In the genomic region with DNA sequence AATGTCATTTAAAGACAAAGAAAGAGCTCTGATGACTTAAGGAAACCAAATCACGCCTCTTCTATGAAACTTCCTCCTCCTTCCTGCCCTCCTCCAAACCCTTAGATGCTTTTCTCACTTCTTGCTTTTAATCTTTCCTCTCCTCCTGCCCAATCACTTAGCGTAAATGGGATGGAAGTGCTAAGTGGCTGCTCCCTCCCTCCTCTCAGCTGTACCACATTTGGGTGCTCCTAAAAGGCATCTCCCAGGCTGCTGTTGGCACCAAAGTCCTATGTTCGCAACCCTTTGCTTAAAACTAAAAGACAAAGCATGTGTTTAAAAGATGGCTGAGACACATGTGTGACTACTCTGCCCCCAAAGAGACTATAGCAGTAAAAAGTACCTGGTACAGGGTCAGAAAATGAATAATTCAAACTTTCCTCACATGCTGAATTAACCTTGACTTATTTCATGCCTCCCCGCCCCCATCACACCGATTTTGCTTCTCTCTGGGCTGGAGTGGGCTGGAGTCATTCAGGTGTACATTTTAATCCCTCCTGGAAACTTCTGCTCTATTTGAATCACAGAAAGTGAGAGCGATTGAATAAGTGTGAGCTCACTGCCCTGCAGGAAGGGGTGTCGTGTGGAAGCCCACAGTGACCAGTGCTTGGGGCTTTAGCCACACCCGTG, we compare ENCODE assay signal across 14 cellular contexts. TPM values are rescaled to one million over a fixed set of nuclear protein-coding genes. Genes with fewer than 3 reads are reported as not detected.
DNase-seq lines count a peak whose midpoint lies in the region; FAIRE-seq and TF ChIP-seq lines count a peak whose summit lies in the region.
"Had no signal": no experiment of that assay in that cellular context is flagged by ENCODE, and none has a peak within 500 bp of the region (broad histone marks: within the 10 kb centered on the region; RNA-seq: fewer than 3 reads in every experiment).

No MANE protein-coding gene starts in this region.

- BruUV-seq in OCI-LY7 (replicated peaks; lab: Mats Ljungman, UMichigan) = no TSS peak

- H3K9me3 ChIP-seq in osteoblast (ENCODE audit: low read depth, low read length) (no peaks in the 10 kb centered on the region), OCI-LY7 (ENCODE audit: low read length) (no peaks in the 10 kb centered on the region)
- H3K9me3 ChIP-seq: BE2C had no signal

- no peaks in the 10 kb centered on the region for H4K20me1 ChIP-seq in KMS-11 (ENCODE audit: insufficient read depth)
- H4K20me1 ChIP-seq in osteoblast (ENCODE audit: insufficient read depth, low read length) = no peaks in the 10 kb centered on the region
- no peaks in the 10 kb centered on the region for H4K20me1 ChIP-seq in OCI-LY7 (ENCODE audit: insufficient read depth, low read length)

- H3K27me3 ChIP-seq in KMS-11 (ENCODE audit: insufficient read depth, low read depth) (no peaks in the 10 kb centered on the region), osteoblast (ENCODE audit: insufficient read depth, low read length) (no peaks in the 10 kb centered on the region)
- H3K27me3 ChIP-seq: BE2C, cardiac muscle cell had no signal

- H3K4me3 ChIP-seq in KMS-11 (IDR thresholded peaks at IDR 0.05; ENCODE audit: insufficient read depth, low read depth, low read length) (no peak overlapping the region), osteoblast (ENCODE audit: insufficient read depth, low read length) (no peak overlapping the region), OCI-LY7 (ENCODE audit: low read depth, low read length, poor library complexity, severe bottlenecking) (no peak overlapping the region)
- H3K4me3 ChIP-seq: cardiac muscle cell, lung had no signal

- H3K36me3 ChIP-seq in KMS-11 (ENCODE audit: insufficient read depth) (no peaks in the 10 kb centered on the region), osteoblast (ENCODE audit: insufficient read depth, low read length) (no peaks in the 10 kb centered on the region), OCI-LY7 (ENCODE audit: insufficient read depth, low read length) (no peaks in the 10 kb centered on the region)
- H3K36me3 ChIP-seq: BE2C, cardiac muscle cell had no signal

- POLR2A ChIA-PET in OCI-LY7 (lab: Charles Lee) = no interaction called here

- no peak for TF ChIP-seq CTCF in KMS-11 (conservative IDR thresholded peaks at IDR 0.05; ENCODE audit: low read depth, low read length)
- TF ChIP-seq CTCF in endothelial cell (IDR thresholded peaks at IDR 0.05; ENCODE audit: unreplicated experiment) = no peak
- no peak for TF ChIP-seq CTCF in osteoblast (IDR thresholded peaks at IDR 0.05; ENCODE audit: extremely low read depth, low read depth, low read length)
- no peak for TF ChIP-seq CTCF in OCI-LY7 (conservative IDR thresholded peaks at IDR 0.05; ENCODE audit: low read length)

- CTCF ChIA-PET in OCI-LY7 (lab: Charles Lee; ENCODE audit: unreplicated experiment) = no interaction called here

- TF ChIP-seq POLR2A in GM12892 (IDR thresholded peaks at IDR 0.05; ENCODE audit: low read depth, low read length) = no peak

- H3K36me3 Mint-ChIP-seq in endothelial cell (ENCODE audit: low read depth, unreplicated experiment) = peaks cover 3% of the 10 kb centered on the region

- H3K9me3 Mint-ChIP-seq in endothelial cell (ENCODE audit: unreplicated experiment) = no peaks in the 10 kb centered on the region

- H3K4me2 ChIP-seq in KMS-11 (peak overlapping the region; percentile 26; the same call in 1 of the 2 replicates), osteoblast (ENCODE audit: insufficient read depth, low read length) (no peak overlapping the region), OCI-LY7 (ENCODE audit: low read length) (no peak overlapping the region)

- H3K4me1 Mint-ChIP-seq in endothelial cell (ENCODE audit: unreplicated experiment) = peaks cover 88% of the 10 kb centered on the region

- H3K9me2 ChIP-seq in OCI-LY7 (ENCODE audit: insufficient read depth, low read length) = no peaks in the 10 kb centered on the region

- peak overlapping the region; percentile 99 for H3K27ac Mint-ChIP-seq in endothelial cell (ENCODE audit: unreplicated experiment)

- FAIRE-seq in GM12892 (lab: Jason Lieb, UNC) = peak; percentile 56

- peaks cover 3% of the 10 kb centered on the region for H3K27me3 Mint-ChIP-seq in endothelial cell (ENCODE audit: unreplicated experiment)

- H3K9ac ChIP-seq in KMS-11 = no peak overlapping the region

- H3K4me3 Mint-ChIP-seq in endothelial cell (ENCODE audit: unreplicated experiment) = no peak overlapping the region

- DNase-seq in GM12892 (ENCODE audit: insufficient read length) = no peak
- DNase-seq in endothelial cell (ENCODE audit: low spot score) = no peak
- peak; percentile 76 for DNase-seq in stimulated activated CD4-positive, alpha-beta T cell treated with anti-CD3 and anti-CD28 coated beads, Interleukin-1b, Interleukin-23, amount 100 ng/mL, for 48 hours
- no peak for DNase-seq in osteoblast (ENCODE audit: insufficient read length, low spot score, missing footprints)
- DNase-seq in NCI-H2107 (lab: John Stamatoyannopoulos, UW) = no peak
- no peak for DNase-seq in OCI-LY7 (ENCODE audit: low spot score)
- no peak for DNase-seq in dedifferentiated amniotic fluid mesenchymal stem cell (ENCODE audit: extremely low spot score)
- DNase-seq: activated gamma-delta T cell treated with Interleukin-2 at 50 U/mL for 16 hours; BE2C; effector memory CD4-positive, alpha-beta T cell; trophoblast cell had no signal

- H3K4me1 ChIP-seq in KMS-11 (ENCODE audit: low read depth, poor library complexity, severe bottlenecking) (peaks cover 26% of the 10 kb centered on the region), osteoblast (ENCODE audit: insufficient read depth, low read length) (peaks cover 10% of the 10 kb centered on the region), OCI-LY7 (ENCODE audit: insufficient read depth, low read length, poor library complexity, severe bottlenecking) (no peaks in the 10 kb centered on the region)

- intact Hi-C loops in OCI-LY7 (cut with micrococcal nuclease; ENCODE audit: unreplicated experiment) = no loop called here

- H2AFZ ChIP-seq in KMS-11 (ENCODE audit: low read depth) (no peak overlapping the region), osteoblast (ENCODE audit: low read length) (no peak overlapping the region), OCI-LY7 (ENCODE audit: low read length) (no peak overlapping the region)

- no peaks in the 10 kb centered on the region for H3K79me2 ChIP-seq in KMS-11 (ENCODE audit: insufficient read depth, low read depth)
- no peaks in the 10 kb centered on the region for H3K79me2 ChIP-seq in osteoblast (ENCODE audit: insufficient read depth, low read length)
- H3K79me2 ChIP-seq in OCI-LY7 (ENCODE audit: insufficient read depth, low read depth, low read length) = no peaks in the 10 kb centered on the region

- H3K27ac ChIP-seq in KMS-11 (no peak overlapping the region), osteoblast (ENCODE audit: low read depth, low read length) (no peak overlapping the region), OCI-LY7 (ENCODE audit: low read depth, low read length, poor library complexity, severe bottlenecking) (no peak overlapping the region)
- H3K27ac ChIP-seq: cardiac muscle cell had no signal

RNA-seq across cellular contexts. Expression of a gene that starts 59.2 kb away (rescaled TPM):
- polyA plus RNA-seq in GM12892 (2012; ENCODE audit: missing spikeins) = 13.5 TPM
- total RNA-seq in endothelial cell (ENCODE audit: unreplicated experiment) (120 TPM), osteoblast (31.1 and 38.9 TPM in 2 replicates), OCI-LY7 (2022) (0.35 TPM in 1 of 2 replicates, not detected in the other)
- 0.08 TPM in 1 of 2 replicates, not detected in the other for total RNA-seq in OCI-LY7 (2014; rRNA removed; shearing (Covaris generic))

Comparison
In these comparisons a context has a peak if more than half of its experiments do, and no peak if none do; other contexts are left out.
1. RNA of a gene that starts 59.2 kb away (total RNA-seq): 120 TPM in endothelial cell (single experiment) and 31.1 to 38.9 TPM in osteoblast; 0.08 to 0.35 TPM in OCI-LY7; every median in the first group is over 10 times any median in the second.